In genomic region chr16:22786284-22786683, GRCh38 we compare ENCODE assay signal across 36 cellular contexts. TPM values are rescaled to one million over a fixed set of nuclear protein-coding genes. Genes with fewer than 3 reads are reported as not detected.
"Had no signal": no experiment of that assay in that cellular context is flagged by ENCODE, and none has a peak within 500 bp of the region (broad histone marks: within the 10 kb centered on the region; RNA-seq: fewer than 3 reads in every experiment).

No MANE protein-coding gene starts in this region.

- ATAC-seq: esophagus mucosa; gastrocnemius medialis; heart left ventricle; left cardiac atrium; left lung; mucosa of descending colon; psoas muscle; right cardiac atrium; stimulated activated memory B cell treated with anti-CD40 and anti-IgM and Interleukin-4, amounts not matched to agents 10 μg/mL and 1 μg/mL and 100 μg/mL, for 72 hours; upper lobe of right lung had no signal

- H3K4me1 ChIP-seq: gastrocnemius medialis, psoas muscle, upper lobe of right lung, uterus had no signal

- H3K36me3 Mint-ChIP-seq: mesothelial cell of epicardium; naive B cell; stimulated activated memory B cell treated with anti-CD40 and anti-IgM and Interleukin-4, amounts not matched to agents 10 μg/mL and 1 μg/mL and 100 μg/mL, for 72 hours had no signal

- H3K4me3 Mint-ChIP-seq: dendritic cell treated with granulocyte-macrophage colony-stimulating factor and Interleukin-4, amounts not matched to agents 40 ng/mL and 50 ng/mL, for 4 days; endodermal cell; mesothelial cell of epicardium; naive B cell; nephron progenitor cell; stimulated activated memory B cell treated with anti-CD40 and anti-IgM and Interleukin-4, amounts not matched to agents 10 μg/mL and 1 μg/mL and 100 μg/mL, for 72 hours; stimulated activated naive CD8-positive, alpha-beta T cell treated with anti-CD3 and anti-CD28 coated beads, Interleukin-15, Interleukin-2, amounts not matched to agents 100 ng/mL and 50 ng/mL, for 24 hours had no signal

- H3K9me3 Mint-ChIP-seq: endodermal cell; mesothelial cell of epicardium; nephron progenitor cell; stimulated activated naive CD8-positive, alpha-beta T cell treated with anti-CD3 and anti-CD28 coated beads, Interleukin-15, Interleukin-2, amounts not matched to agents 100 ng/mL and 50 ng/mL, for 24 hours had no signal

- H3K36me3 ChIP-seq: gastrocnemius medialis, heart left ventricle, left lung, ovary, sigmoid colon, spleen, suprapubic skin, transverse colon, upper lobe of right lung, uterus had no signal

- H3K4me3 ChIP-seq: gastrocnemius medialis, heart left ventricle, left lung, mucosa of descending colon, ovary, psoas muscle, sigmoid colon, spleen, suprapubic skin, transverse colon, upper lobe of right lung, uterus had no signal

- H3K27me3 Mint-ChIP-seq: dendritic cell treated with granulocyte-macrophage colony-stimulating factor and Interleukin-4, amounts not matched to agents 40 ng/mL and 50 ng/mL, for 4 days had no signal

- H3K27ac Mint-ChIP-seq: dendritic cell treated with granulocyte-macrophage colony-stimulating factor and Interleukin-4, amounts not matched to agents 40 ng/mL and 50 ng/mL, for 4 days; endodermal cell; mesothelial cell of epicardium; naive B cell; nephron progenitor cell; stimulated activated memory B cell treated with anti-CD40 and anti-IgM and Interleukin-4, amounts not matched to agents 10 μg/mL and 1 μg/mL and 100 μg/mL, for 72 hours; stimulated activated naive CD8-positive, alpha-beta T cell treated with anti-CD3 and anti-CD28 coated beads, Interleukin-15, Interleukin-2, amounts not matched to agents 100 ng/mL and 50 ng/mL, for 24 hours had no signal

- H3K27ac ChIP-seq: epithelial cell of prostate, gastrocnemius medialis, heart left ventricle, left lung, ovary, psoas muscle, sigmoid colon, spleen, suprapubic skin, transverse colon, upper lobe of right lung, uterus had no signal

- FAIRE-seq: colon, islet of Langerhans had no signal

- H3K27me3 ChIP-seq: gastrocnemius medialis, left lung, ovary, sigmoid colon, spleen, suprapubic skin, transverse colon, upper lobe of right lung, uterus had no signal

- H3K9me3 ChIP-seq: gastrocnemius medialis, heart left ventricle, left lung, mucosa of descending colon, ovary, psoas muscle, sigmoid colon, spleen, suprapubic skin, transverse colon, upper lobe of right lung, uterus had no signal

- DNase-seq: effector CD8-positive, alpha-beta T cell; endodermal cell; foreskin fibroblast; gastrocnemius medialis; heart left ventricle; hippocampal formation; left cardiac atrium; left lung; mesenchymal stem cell; mucosa of descending colon; naive B cell; nephron progenitor cell; occipital lobe; ovary; posterior cingulate gyrus; psoas muscle; right cardiac atrium; sigmoid colon; spleen; stimulated activated CD4-positive, alpha-beta T cell treated with anti-CD3 and anti-CD28 coated beads, Interleukin-4, amount 100 ng/mL, for 4 hours; transverse colon; upper lobe of right lung; uterus had no signal

- H3K4me1 Mint-ChIP-seq: mesothelial cell of epicardium, naive B cell had no signal

RNA-seq across cellular contexts. Expression of gene HS3ST2, which starts 27.7 kb away (rescaled TPM):
- total RNA-seq: glomerular endothelial cell, lung microvascular endothelial cell, mesothelial cell of epicardium, renal cortical epithelial cell, skeletal muscle tissue had no signal
